In genomic region chr19:44745386-44745831, GRCh38 we compare ENCODE assay signal across 1 cellular context.
TF ChIP-seq lines count a peak whose summit lies in the region.

No MANE protein-coding gene starts in this region.

TF ChIP-seq in K562, 482 proteins besides CTCF, POLR2A, EP300 and RAD21 (continues in another document):
- no peak for TF ChIP-seq KLF13 (tag; IDR thresholded peaks at IDR 0.05; ENCODE audit: borderline replicate concordance, low read depth)
- no peak for TF ChIP-seq U2AF1 (optimal IDR thresholded peaks at IDR 0.05; ENCODE audit: low read depth, low read length)
- no peak for TF ChIP-seq HNRNPH1 (optimal IDR thresholded peaks at IDR 0.05; ENCODE audit: low read depth, low read length)
- no peak for TF ChIP-seq TAL1 (IDR thresholded peaks at IDR 0.05)
- TF ChIP-seq CREBBP (IDR thresholded peaks at IDR 0.05; ENCODE audit: low read depth, low read length), result peak; percentile 31
- TF ChIP-seq ELF2 (CRISPR knock-in tag; IDR thresholded peaks at IDR 0.05), result no peak
- peak in 1 of 2 experiments; percentile 32; a peak in 1 of 4 replicates for TF ChIP-seq HDAC1 (IDR thresholded peaks at IDR 0.05)
- TF ChIP-seq ZNF778 (CRISPR knock-in tag; IDR thresholded peaks at IDR 0.05), result no peak
- no peak for TF ChIP-seq LCOR (CRISPR knock-in tag; IDR thresholded peaks at IDR 0.05)
- TF ChIP-seq NR3C1 (CRISPR knock-in tag; IDR thresholded peaks at IDR 0.05), result no peak
- TF ChIP-seq ZNF609 (CRISPR knock-in tag; IDR thresholded peaks at IDR 0.05; ENCODE audit: borderline replicate concordance), result no peak
- no peak for TF ChIP-seq PHF20 (IDR thresholded peaks at IDR 0.05; ENCODE audit: partially characterized antibody)
- no peak for TF ChIP-seq FOXK2 (conservative IDR thresholded peaks at IDR 0.05 in 1 of 2, IDR thresholded peaks at IDR 0.05 in 1 of 2; ENCODE audit: low read depth in 2 of 2)
- no peak for TF ChIP-seq ZNF239 (CRISPR knock-in tag; IDR thresholded peaks at IDR 0.05)
- peak; percentile 36 for TF ChIP-seq ARHGAP35 (IDR thresholded peaks at IDR 0.05; ENCODE audit: partially characterized antibody)
- TF ChIP-seq POLR2AphosphoS2 (IDR thresholded peaks at IDR 0.05; ENCODE audit: low read length), result no peak
- no peak for TF ChIP-seq ZBTB9 (CRISPR knock-in tag; IDR thresholded peaks at IDR 0.05)
- no peak for TF ChIP-seq ZNF175 (CRISPR knock-in tag; IDR thresholded peaks at IDR 0.05; ENCODE audit: low read depth)
- TF ChIP-seq, protein P1, sequence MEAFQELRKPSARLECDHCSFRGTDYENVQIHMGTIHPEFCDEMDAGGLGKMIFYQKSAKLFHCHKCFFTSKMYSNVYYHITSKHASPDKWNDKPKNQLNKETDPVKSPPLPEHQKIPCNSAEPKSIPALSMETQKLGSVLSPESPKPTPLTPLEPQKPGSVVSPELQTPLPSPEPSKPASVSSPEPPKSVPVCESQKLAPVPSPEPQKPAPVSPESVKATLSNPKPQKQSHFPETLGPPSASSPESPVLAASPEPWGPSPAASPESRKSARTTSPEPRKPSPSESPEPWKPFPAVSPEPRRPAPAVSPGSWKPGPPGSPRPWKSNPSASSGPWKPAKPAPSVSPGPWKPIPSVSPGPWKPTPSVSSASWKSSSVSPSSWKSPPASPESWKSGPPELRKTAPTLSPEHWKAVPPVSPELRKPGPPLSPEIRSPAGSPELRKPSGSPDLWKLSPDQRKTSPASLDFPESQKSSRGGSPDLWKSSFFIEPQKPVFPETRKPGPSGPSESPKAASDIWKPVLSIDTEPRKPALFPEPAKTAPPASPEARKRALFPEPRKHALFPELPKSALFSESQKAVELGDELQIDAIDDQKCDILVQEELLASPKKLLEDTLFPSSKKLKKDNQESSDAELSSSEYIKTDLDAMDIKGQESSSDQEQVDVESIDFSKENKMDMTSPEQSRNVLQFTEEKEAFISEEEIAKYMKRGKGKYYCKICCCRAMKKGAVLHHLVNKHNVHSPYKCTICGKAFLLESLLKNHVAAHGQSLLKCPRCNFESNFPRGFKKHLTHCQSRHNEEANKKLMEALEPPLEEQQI (IDR thresholded peaks at IDR 0.05), result no peak
- peak; percentile 56 for TF ChIP-seq ZFP36 (IDR thresholded peaks at IDR 0.05; ENCODE audit: low read depth, low read length, partially characterized antibody)
- TF ChIP-seq SMAD4 (CRISPR knock-in tag; conservative IDR thresholded peaks at IDR 0.05), result no peak
- no peak for TF ChIP-seq NFIX (CRISPR knock-in tag; IDR thresholded peaks at IDR 0.05; ENCODE audit: low read depth)
- no peak for TF ChIP-seq TOE1 (IDR thresholded peaks at IDR 0.05; ENCODE audit: borderline replicate concordance)
- TF ChIP-seq TOE1 (CRISPR knock-in tag; IDR thresholded peaks at IDR 0.05; ENCODE audit: borderline replicate concordance, low read depth), result no peak
- no peak for TF ChIP-seq ZBTB26 (CRISPR knock-in tag; IDR thresholded peaks at IDR 0.05)
- TF ChIP-seq, protein P2, sequence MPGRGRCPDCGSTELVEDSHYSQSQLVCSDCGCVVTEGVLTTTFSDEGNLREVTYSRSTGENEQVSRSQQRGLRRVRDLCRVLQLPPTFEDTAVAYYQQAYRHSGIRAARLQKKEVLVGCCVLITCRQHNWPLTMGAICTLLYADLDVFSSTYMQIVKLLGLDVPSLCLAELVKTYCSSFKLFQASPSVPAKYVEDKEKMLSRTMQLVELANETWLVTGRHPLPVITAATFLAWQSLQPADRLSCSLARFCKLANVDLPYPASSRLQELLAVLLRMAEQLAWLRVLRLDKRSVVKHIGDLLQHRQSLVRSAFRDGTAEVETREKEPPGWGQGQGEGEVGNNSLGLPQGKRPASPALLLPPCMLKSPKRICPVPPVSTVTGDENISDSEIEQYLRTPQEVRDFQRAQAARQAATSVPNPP (IDR thresholded peaks at IDR 0.05; ENCODE audit: borderline replicate concordance, insufficient read depth, insufficient read length), result no peak
- peak; percentile 38; the same call in 1 of the 2 replicates for TF ChIP-seq ZBTB7A (IDR thresholded peaks at IDR 0.05; ENCODE audit: borderline replicate concordance, control insufficient read depth, low read depth, low read length)
- TF ChIP-seq ZNF280A (IDR thresholded peaks at IDR 0.05; ENCODE audit: low read depth, partially characterized antibody), result no peak
- TF ChIP-seq ZNF507 (tag; conservative IDR thresholded peaks at IDR 0.05), result no peak
- no peak for TF ChIP-seq RCOR1 (IDR thresholded peaks at IDR 0.05; ENCODE audit: borderline replicate concordance in 1 of 2, low read depth in 2 of 2, low read length in 2 of 2)
- no peak for TF ChIP-seq KAT7 (CRISPR knock-in tag; IDR thresholded peaks at IDR 0.05; ENCODE audit: borderline replicate concordance)
- 0 out of 2 replicates have a peak, but pooled peaks have one; percentile 32 for TF ChIP-seq MTA1 (IDR thresholded peaks at IDR 0.05; ENCODE audit: borderline replicate concordance)
- TF ChIP-seq RBM25 (IDR thresholded peaks at IDR 0.05; ENCODE audit: low read depth, low read length, severe bottlenecking), result peak; percentile 13
- TF ChIP-seq SAFB2 (IDR thresholded peaks at IDR 0.05; ENCODE audit: borderline replicate concordance, low read depth, low read length, severe bottlenecking), result no peak
- TF ChIP-seq PRDM10 (IDR thresholded peaks at IDR 0.05; ENCODE audit: partially characterized antibody), result peak; percentile 20
- TF ChIP-seq LARP7 (IDR thresholded peaks at IDR 0.05), result peak; percentile 47; the same call in 1 of the 2 replicates
- TF ChIP-seq, protein P3, sequence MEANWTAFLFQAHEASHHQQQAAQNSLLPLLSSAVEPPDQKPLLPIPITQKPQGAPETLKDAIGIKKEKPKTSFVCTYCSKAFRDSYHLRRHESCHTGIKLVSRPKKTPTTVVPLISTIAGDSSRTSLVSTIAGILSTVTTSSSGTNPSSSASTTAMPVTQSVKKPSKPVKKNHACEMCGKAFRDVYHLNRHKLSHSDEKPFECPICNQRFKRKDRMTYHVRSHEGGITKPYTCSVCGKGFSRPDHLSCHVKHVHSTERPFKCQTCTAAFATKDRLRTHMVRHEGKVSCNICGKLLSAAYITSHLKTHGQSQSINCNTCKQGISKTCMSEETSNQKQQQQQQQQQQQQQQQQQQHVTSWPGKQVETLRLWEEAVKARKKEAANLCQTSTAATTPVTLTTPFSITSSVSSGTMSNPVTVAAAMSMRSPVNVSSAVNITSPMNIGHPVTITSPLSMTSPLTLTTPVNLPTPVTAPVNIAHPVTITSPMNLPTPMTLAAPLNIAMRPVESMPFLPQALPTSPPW (CRISPR knock-in tag; IDR thresholded peaks at IDR 0.05), result peak; percentile 46; the same call in 1 of the 2 replicates
- no peak for TF ChIP-seq ZBTB2 (IDR thresholded peaks at IDR 0.05)
- TF ChIP-seq CBX5 (IDR thresholded peaks at IDR 0.05; ENCODE audit: borderline replicate concordance, low read depth), result no peak
- TF ChIP-seq HMGN3 (IDR thresholded peaks at IDR 0.05; ENCODE audit: borderline replicate concordance, extremely low read depth, insufficient read length, low read depth, low read length), result no peak
- TF ChIP-seq ZNF146 (CRISPR knock-in tag; IDR thresholded peaks at IDR 0.05; ENCODE audit: unreplicated experiment), result no peak
- TF ChIP-seq, protein P4, sequence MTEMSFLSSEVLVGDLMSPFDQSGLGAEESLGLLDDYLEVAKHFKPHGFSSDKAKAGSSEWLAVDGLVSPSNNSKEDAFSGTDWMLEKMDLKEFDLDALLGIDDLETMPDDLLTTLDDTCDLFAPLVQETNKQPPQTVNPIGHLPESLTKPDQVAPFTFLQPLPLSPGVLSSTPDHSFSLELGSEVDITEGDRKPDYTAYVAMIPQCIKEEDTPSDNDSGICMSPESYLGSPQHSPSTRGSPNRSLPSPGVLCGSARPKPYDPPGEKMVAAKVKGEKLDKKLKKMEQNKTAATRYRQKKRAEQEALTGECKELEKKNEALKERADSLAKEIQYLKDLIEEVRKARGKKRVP (CRISPR knock-in tag; IDR thresholded peaks at IDR 0.05), result no peak
